In the genomic region with DNA sequence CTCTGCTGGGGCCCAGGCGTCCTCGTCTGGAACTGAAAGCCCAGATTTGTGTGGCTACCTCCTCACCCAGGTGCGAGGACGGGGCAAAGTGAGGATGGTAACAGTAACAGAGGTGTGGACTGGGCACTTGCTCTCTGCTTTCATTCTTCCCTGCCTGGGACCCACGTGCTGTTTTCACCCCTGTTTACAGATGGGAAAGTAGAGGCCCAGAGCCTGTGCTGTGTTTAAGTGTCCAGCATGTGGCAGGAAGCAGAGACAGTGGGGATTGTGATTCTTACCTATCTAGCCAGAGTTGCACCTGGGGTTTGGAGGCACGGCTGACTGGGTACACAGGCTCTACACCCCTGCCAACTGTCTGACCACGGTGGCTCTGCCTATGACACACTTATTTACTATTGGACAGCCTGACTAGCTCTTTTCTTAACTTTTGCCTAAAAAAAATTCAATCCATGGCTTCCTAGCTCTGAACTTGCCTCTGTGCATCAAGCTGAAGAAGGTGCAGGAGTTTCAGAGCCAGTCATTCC, we compare ENCODE assay signal across 8 cellular contexts.
DNase-seq lines count a peak whose midpoint lies in the region; ATAC-seq and TF ChIP-seq lines count a peak whose summit lies in the region.

No MANE protein-coding gene starts in this region.

- no peak for TF ChIP-seq CTCF in A673 (conservative IDR thresholded peaks at IDR 0.05; ENCODE audit: low read depth, low read length)

- peaks cover 68% of the 10 kb centered on the region for H3K4me1 Mint-ChIP-seq in activated naive CD8-positive, alpha-beta T cell treated with anti-CD3 and anti-CD28 coated beads, Interleukin-2, amount 10 ng/mL, durations not matched to agents 7 days and 5 days
- H3K4me1 Mint-ChIP-seq in CD4-positive, alpha-beta memory T cell = peaks cover 24 to 39% (median 32%) of the 10 kb centered on the region in 4 donors

- DNase-seq in activated naive CD8-positive, alpha-beta T cell treated with anti-CD3 and anti-CD28 coated beads, Interleukin-2, amount 10 ng/mL, durations not matched to agents 7 days and 5 days = no peak
- DNase-seq in neuronal stem cell (ENCODE audit: low spot score) (no peak), A673 (ENCODE audit: low spot score) (no peak), NCI-H2107 (lab: John Stamatoyannopoulos, UW) (no peak), amniotic stem cell (lab: John Stamatoyannopoulos, UW) (no peak)
- no peak for DNase-seq in CD4-positive, alpha-beta memory T cell

- H2BK12ac ChIP-seq in neuronal stem cell (ENCODE audit: low read length) = no peak overlapping the region

- H3K9me3 ChIP-seq in neuronal stem cell (replicated peaks in 1 of 2; ENCODE audit: control insufficient read depth in 2 of 2, insufficient read depth in 1 of 2, low read depth in 1 of 2, low read length in 2 of 2) (no peaks in the 10 kb centered on the region), A673 (ENCODE audit: low read depth, low read length, poor library complexity, severe bottlenecking) (no peaks in the 10 kb centered on the region)
- no peaks in the 10 kb centered on the region for H3K9me3 ChIP-seq in CD4-positive, alpha-beta memory T cell (ENCODE audit: control insufficient read depth in 1 of 2, low read length in 2 of 2)

- H3K4me3 ChIP-seq in neuronal stem cell (ENCODE audit: low read length in 2 of 2) (no peak overlapping the region), A673 (ENCODE audit: low read depth, low read length, poor library complexity, severe bottlenecking) (no peak overlapping the region)
- H3K4me3 ChIP-seq in CD4-positive, alpha-beta memory T cell (ENCODE audit: low read length in 2 of 2) = no peak overlapping the region

- no peak overlapping the region for H2AK5ac ChIP-seq in neuronal stem cell (ENCODE audit: low read depth, low read length)

- H3K4me2 ChIP-seq in neuronal stem cell (ENCODE audit: insufficient read depth, low read length, poor library complexity, severe bottlenecking) = no peak overlapping the region

- H2AFZ ChIP-seq in neuronal stem cell (ENCODE audit: low read length) = peak overlapping the region; percentile 72

- no peaks in the 10 kb centered on the region for H3K27me3 Mint-ChIP-seq in activated naive CD8-positive, alpha-beta T cell treated with anti-CD3 and anti-CD28 coated beads, Interleukin-2, amount 10 ng/mL, durations not matched to agents 7 days and 5 days
- H3K27me3 Mint-ChIP-seq in CD4-positive, alpha-beta memory T cell = no peaks in the 10 kb centered on the region

- H2BK15ac ChIP-seq in neuronal stem cell (ENCODE audit: low read length) = no peak overlapping the region

- no peak overlapping the region for H3K4ac ChIP-seq in neuronal stem cell (ENCODE audit: low read length)

- no peak overlapping the region for H3K23ac ChIP-seq in neuronal stem cell (ENCODE audit: low read depth, low read length, poor library complexity)

- no peak overlapping the region for H4K8ac ChIP-seq in neuronal stem cell (ENCODE audit: low read depth, low read length)

- peak; percentile 26 for ATAC-seq in GM18498 (IDR thresholded peaks at IDR 0.05; ENCODE audit: unreplicated experiment)
- peak; percentile 19 for ATAC-seq in HG02642 (IDR thresholded peaks at IDR 0.05; ENCODE audit: poor library complexity, unreplicated experiment)
- peak; percentile 17 for ATAC-seq in activated naive CD8-positive, alpha-beta T cell treated with anti-CD3 and anti-CD28 coated beads, Interleukin-2, amount 10 ng/mL, durations not matched to agents 7 days and 5 days (ENCODE audit: low read depth)

- H3K27ac ChIP-seq in neuronal stem cell (replicated peaks; ENCODE audit: low read length) = no peak overlapping the region
- no peak overlapping the region for H3K27ac ChIP-seq in A673 (ENCODE audit: low read depth, low read length, poor library complexity, severe bottlenecking)
- no peak overlapping the region for H3K27ac ChIP-seq in CD4-positive, alpha-beta memory T cell (ENCODE audit: low read depth, low read length)

- H3K4me3 Mint-ChIP-seq in activated naive CD8-positive, alpha-beta T cell treated with anti-CD3 and anti-CD28 coated beads, Interleukin-2, amount 10 ng/mL, durations not matched to agents 7 days and 5 days = peak overlapping the region; percentile 40
- H3K4me3 Mint-ChIP-seq in CD4-positive, alpha-beta memory T cell = no peak overlapping the region

- no peaks in the 10 kb centered on the region for H3K27me3 ChIP-seq in neuronal stem cell (ENCODE audit: control insufficient read depth in 3 of 3, insufficient read depth in 3 of 3, low read depth in 1 of 3, low read length in 3 of 3)
- H3K27me3 ChIP-seq in A673 (replicated peaks; ENCODE audit: insufficient read depth, low read depth, low read length, poor library complexity) = no peaks in the 10 kb centered on the region
- no peaks in the 10 kb centered on the region for H3K27me3 ChIP-seq in CD4-positive, alpha-beta memory T cell (ENCODE audit: insufficient read depth, low read length)

- BruUV-seq in A673 (replicated peaks; lab: Mats Ljungman, UMichigan) = no TSS peak

- no CpG with 5 or more reads among the region's 7 CpGs for WGBS in neuronal stem cell (ENCODE audit: extremely low coverage in 2 of 2, insufficient read length in 2 of 2, insufficient replicate concordance in 1 of 2), 2 donors

- no peak overlapping the region for H3K18ac ChIP-seq in neuronal stem cell (ENCODE audit: low read length)

- no peak overlapping the region for H3K14ac ChIP-seq in neuronal stem cell (ENCODE audit: low read length)

- peak overlapping the region; percentile 91 for H3K27ac Mint-ChIP-seq in activated naive CD8-positive, alpha-beta T cell treated with anti-CD3 and anti-CD28 coated beads, Interleukin-2, amount 10 ng/mL, durations not matched to agents 7 days and 5 days
- H3K27ac Mint-ChIP-seq in CD4-positive, alpha-beta memory T cell = peak overlapping the region in 3 of 7 donors; percentile 68 to 88 (median 79)

- no peak overlapping the region for H2BK120ac ChIP-seq in neuronal stem cell (ENCODE audit: low read depth, low read length)

- H3K36me3 ChIP-seq in neuronal stem cell (replicated peaks in 1 of 2; ENCODE audit: control insufficient read depth in 2 of 2, insufficient read depth in 2 of 2, low read length in 2 of 2) (no peaks in the 10 kb centered on the region), A673 (ENCODE audit: insufficient read depth, low read length, poor library complexity, severe bottlenecking) (no peaks in the 10 kb centered on the region)
- no peaks in the 10 kb centered on the region for H3K36me3 ChIP-seq in CD4-positive, alpha-beta memory T cell (ENCODE audit: insufficient read depth, low read length)

- H3K9ac ChIP-seq in neuronal stem cell (ENCODE audit: low read depth, low read length, poor library complexity) = no peak overlapping the region

- no peak overlapping the region for H2BK5ac ChIP-seq in neuronal stem cell (ENCODE audit: low read length)

- CTCF ChIA-PET in A673 (lab: Charles Lee) = no interaction called here
- CTCF ChIA-PET in CD4-positive, alpha-beta memory T cell (lab: Charles Lee; ENCODE audit: partially characterized antibody) = no interaction called here

- intact Hi-C loops in A673 (cut with micrococcal nuclease; ENCODE audit: unreplicated experiment) = loop anchor here (5.0 kb wide), 1 partner anchor 158 kb away; the partner anchor contains the start of gene SOCS1
- intact Hi-C loops in CD4-positive, alpha-beta memory T cell (cut with micrococcal nuclease) = no loop called here

- POLR2A ChIA-PET in activated naive CD8-positive, alpha-beta T cell treated with anti-CD3 and anti-CD28 coated beads, Interleukin-2, amount 10 ng/mL, durations not matched to agents 7 days and 5 days (lab: Charles Lee) = interaction anchor here (0.8 to 4.1 kb wide), 8 partner anchors 11 to 155 kb away, joined by 3 to 42 read pairs (median 4); partner anchors contain the start of gene SOCS1
- POLR2A ChIA-PET in A673 (lab: Charles Lee; ENCODE audit: low non-redundant PET) = no interaction called here
- POLR2A ChIA-PET in CD4-positive, alpha-beta memory T cell (lab: Charles Lee; ENCODE audit: partially characterized antibody) = no interaction called here

- no peak overlapping the region for H4K91ac ChIP-seq in neuronal stem cell (ENCODE audit: low read depth, low read length, poor library complexity)

- H3K9me3 Mint-ChIP-seq in activated naive CD8-positive, alpha-beta T cell treated with anti-CD3 and anti-CD28 coated beads, Interleukin-2, amount 10 ng/mL, durations not matched to agents 7 days and 5 days = no peaks in the 10 kb centered on the region
- H3K9me3 Mint-ChIP-seq in CD4-positive, alpha-beta memory T cell = no peaks in the 10 kb centered on the region

- peaks cover 3 to 18% of the 10 kb centered on the region in 2 donors for H3K4me1 ChIP-seq in neuronal stem cell (ENCODE audit: control insufficient read depth in 2 of 2, insufficient read depth in 1 of 2, low read depth in 1 of 2, low read length in 2 of 2)
- peaks cover 29% of the 10 kb centered on the region for H3K4me1 ChIP-seq in A673 (ENCODE audit: insufficient read depth, low read length, poor library complexity, severe bottlenecking)
- H3K4me1 ChIP-seq in CD4-positive, alpha-beta memory T cell (ENCODE audit: insufficient read depth, low read length) = peaks cover 32% of the 10 kb centered on the region

- no peaks in the 10 kb centered on the region for H3K79me1 ChIP-seq in neuronal stem cell (ENCODE audit: low read depth, low read length)

- peaks cover 22% of the 10 kb centered on the region for H3K36me3 Mint-ChIP-seq in activated naive CD8-positive, alpha-beta T cell treated with anti-CD3 and anti-CD28 coated beads, Interleukin-2, amount 10 ng/mL, durations not matched to agents 7 days and 5 days
- peaks cover 8 to 17% of the 10 kb centered on the region in 2 donors for H3K36me3 Mint-ChIP-seq in CD4-positive, alpha-beta memory T cell
